Comparison of ENCODE assay signal across 11 cellular contexts in the genomic region with DNA sequence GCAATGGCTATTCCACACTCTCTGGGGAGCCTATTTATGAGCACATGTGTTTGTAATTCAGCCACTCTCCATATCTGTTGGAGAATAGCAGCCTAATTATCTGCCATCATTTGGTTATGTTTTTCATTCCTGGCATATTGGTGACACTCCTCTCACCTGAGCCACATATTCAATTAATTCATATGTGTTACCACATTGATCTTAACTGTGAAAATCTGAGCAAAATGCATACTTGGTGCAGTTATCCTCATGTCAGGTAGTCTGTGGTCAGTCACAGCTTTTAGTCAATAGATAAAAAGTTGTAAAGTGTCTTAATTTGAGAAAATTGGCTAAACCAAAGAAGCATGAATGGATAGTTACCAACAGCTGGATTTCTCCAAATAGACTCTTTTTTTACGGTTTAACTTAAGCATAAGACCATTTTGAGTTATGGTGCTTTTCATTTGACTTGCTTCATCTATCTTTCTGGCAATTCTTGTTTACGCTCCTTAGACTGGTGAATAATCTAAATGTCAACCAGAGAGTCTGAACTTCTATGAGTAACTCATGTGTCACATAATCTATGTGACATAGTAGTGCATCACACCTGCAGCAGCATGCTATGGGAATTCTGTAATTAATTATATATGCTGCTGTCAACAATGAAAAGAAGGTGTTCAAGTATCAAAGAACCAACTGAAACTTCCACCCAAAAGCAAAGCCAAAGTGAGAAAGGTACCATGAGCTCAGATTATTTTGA.
DNase-seq lines count a peak whose midpoint lies in the region; ATAC-seq and TF ChIP-seq lines count a peak whose summit lies in the region.
"Had no signal": no experiment of that assay in that cellular context is flagged by ENCODE, and none has a peak within 500 bp of the region (broad histone marks: within the 10 kb centered on the region; RNA-seq: fewer than 3 reads in every experiment).

No MANE protein-coding gene starts in this region.

- DNase-seq in activated naive CD4-positive, alpha-beta T cell treated with anti-CD3 and anti-CD28 coated beads for 36 hours = no peak
- DNase-seq in activated naive CD4-positive, alpha-beta T cell treated with Interleukin-2 at 50 U/mL for 16 hours = no peak
- DNase-seq in central memory CD8-positive, alpha-beta T cell (ENCODE audit: low spot score in 2 of 2) = no peak
- DNase-seq in stimulated activated naive B cell treated with anti-CD40 and anti-IgM and Interleukin-4, amounts not matched to agents 10 μg/mL and 1 μg/mL and 100 μg/mL, for 72 hours = no peak
- DNase-seq in neuronal stem cell (ENCODE audit: low spot score) (no peak), OCI-M1 (lab: John Stamatoyannopoulos, UW) (no peak)
- DNase-seq: body of pancreas had no signal

- no peak overlapping the region for H3K4ac ChIP-seq in neuronal stem cell (ENCODE audit: low read length)

- no peaks in the 10 kb centered on the region for H3K9me3 Mint-ChIP-seq in activated naive CD4-positive, alpha-beta T cell treated with anti-CD3 and anti-CD28 coated beads for 36 hours
- no peaks in the 10 kb centered on the region for H3K9me3 Mint-ChIP-seq in central memory CD8-positive, alpha-beta T cell
- no peaks in the 10 kb centered on the region for H3K9me3 Mint-ChIP-seq in stimulated activated naive B cell treated with anti-CD40 and anti-IgM and Interleukin-4, amounts not matched to agents 10 μg/mL and 1 μg/mL and 100 μg/mL, for 72 hours

- no peak overlapping the region for H2BK5ac ChIP-seq in neuronal stem cell (ENCODE audit: low read length)

- H3K27ac ChIP-seq in OCI-LY3 (ENCODE audit: low read length) (peak overlapping the region; percentile 63), neuronal stem cell (replicated peaks; ENCODE audit: low read length) (no peak overlapping the region)
- H3K27ac ChIP-seq: body of pancreas, parathyroid adenoma, tibial nerve had no signal

- WGBS in neuronal stem cell (ENCODE audit: extremely low coverage in 2 of 2, insufficient read length in 2 of 2, insufficient replicate concordance in 1 of 2), 2 donors = no CpG with 5 or more reads among the region's 2 CpGs

- peaks cover 100% of the 10 kb centered on the region for H3K79me2 ChIP-seq in OCI-LY3 (ENCODE audit: low read length)
- H3K79me2 ChIP-seq: parathyroid adenoma had no signal

- no peak overlapping the region for H3K23ac ChIP-seq in neuronal stem cell (ENCODE audit: low read depth, low read length, poor library complexity)

- H3K4me2 ChIP-seq in OCI-LY3 (ENCODE audit: low read length) = peak overlapping the region; percentile 57
- H3K4me2 ChIP-seq in neuronal stem cell (ENCODE audit: insufficient read depth, low read length, poor library complexity, severe bottlenecking) = no peak overlapping the region

- H3K4me1 Mint-ChIP-seq in activated naive CD4-positive, alpha-beta T cell treated with anti-CD3 and anti-CD28 coated beads for 36 hours (ENCODE audit: low read depth) = peaks cover 86% of the 10 kb centered on the region
- peaks cover 73% of the 10 kb centered on the region for H3K4me1 Mint-ChIP-seq in central memory CD8-positive, alpha-beta T cell
- peaks cover 43 to 82% of the 10 kb centered on the region in 2 donors for H3K4me1 Mint-ChIP-seq in stimulated activated naive B cell treated with anti-CD40 and anti-IgM and Interleukin-4, amounts not matched to agents 10 μg/mL and 1 μg/mL and 100 μg/mL, for 72 hours

- 0 out of 2 replicates have a peak overlapping the region, but pooled peaks have one; percentile 27 for H3K4me3 ChIP-seq in OCI-LY3 (ENCODE audit: low read length)
- H3K4me3 ChIP-seq in neuronal stem cell (ENCODE audit: low read length in 2 of 2) = no peak overlapping the region
- H3K4me3 ChIP-seq: body of pancreas, tibial nerve had no signal

- peaks cover 68% of the 10 kb centered on the region for H4K20me1 ChIP-seq in OCI-LY3 (ENCODE audit: insufficient read depth, low read length)

- H3K4me1 ChIP-seq in OCI-LY3 (ENCODE audit: low read length) = peaks cover 94% of the 10 kb centered on the region
- H3K4me1 ChIP-seq in neuronal stem cell (ENCODE audit: control insufficient read depth in 2 of 2, insufficient read depth in 1 of 2, low read depth in 1 of 2, low read length in 2 of 2) = peaks cover 4 to 26% of the 10 kb centered on the region in 2 donors
- H3K4me1 ChIP-seq: body of pancreas, parathyroid adenoma had no signal

- no peak overlapping the region for H3K18ac ChIP-seq in neuronal stem cell (ENCODE audit: low read length)

- H3K36me3 ChIP-seq in OCI-LY3 (replicated peaks; ENCODE audit: low read depth, low read length) (peaks cover 8% of the 10 kb centered on the region), neuronal stem cell (replicated peaks in 1 of 2; ENCODE audit: control insufficient read depth in 2 of 2, insufficient read depth in 2 of 2, low read length in 2 of 2) (peaks cover 0 to 42% of the 10 kb centered on the region in 2 donors)
- H3K36me3 ChIP-seq: tibial nerve had no signal

- H2BK120ac ChIP-seq in neuronal stem cell (ENCODE audit: low read depth, low read length) = no peak overlapping the region

- no peaks in the 10 kb centered on the region for H3K27me3 ChIP-seq in OCI-LY3 (ENCODE audit: low read depth, low read length)
- H3K27me3 ChIP-seq in neuronal stem cell (ENCODE audit: control insufficient read depth in 3 of 3, insufficient read depth in 3 of 3, low read depth in 1 of 3, low read length in 3 of 3) = no peaks in the 10 kb centered on the region
- H3K27me3 ChIP-seq: body of pancreas, tibial nerve had no signal

- H3K4me3 Mint-ChIP-seq in activated naive CD4-positive, alpha-beta T cell treated with anti-CD3 and anti-CD28 coated beads for 36 hours = peak overlapping the region; percentile 35
- peak overlapping the region; percentile 46 for H3K4me3 Mint-ChIP-seq in central memory CD8-positive, alpha-beta T cell
- H3K4me3 Mint-ChIP-seq in stimulated activated naive B cell treated with anti-CD40 and anti-IgM and Interleukin-4, amounts not matched to agents 10 μg/mL and 1 μg/mL and 100 μg/mL, for 72 hours = peak overlapping the region; percentile 44 to 46

- no peak for ATAC-seq in central memory CD8-positive, alpha-beta T cell (replicated peaks; ENCODE audit: extremely low read depth, poor library complexity, severe bottlenecking)
- ATAC-seq in stimulated activated naive B cell treated with anti-CD40 and anti-IgM and Interleukin-4, amounts not matched to agents 10 μg/mL and 1 μg/mL and 100 μg/mL, for 72 hours (replicated peaks) = no peak
- ATAC-seq in GM19467 (IDR thresholded peaks at IDR 0.05; ENCODE audit: unreplicated experiment) = no peak
- ATAC-seq: body of pancreas had no signal

- no peak overlapping the region for H3K14ac ChIP-seq in neuronal stem cell (ENCODE audit: low read length)

- intact Hi-C loops in activated naive CD4-positive, alpha-beta T cell treated with anti-CD3 and anti-CD28 coated beads for 36 hours (cut with micrococcal nuclease) = loop anchor here (1.0 kb wide), 7 partner anchors 10 to 102 kb away; no protein-coding TSS in a partner anchor

- H2BK12ac ChIP-seq in neuronal stem cell (ENCODE audit: low read length) = no peak overlapping the region

- CTCF ChIA-PET in activated naive CD4-positive, alpha-beta T cell treated with anti-CD3 and anti-CD28 coated beads for 36 hours (lab: Charles Lee) = interaction anchor here (0.9 to 6.8 kb wide), 12 partner anchors 13 to 103 kb away, joined by 3 to 50 read pairs (median 8); no protein-coding TSS in a partner anchor

- H3K36me3 Mint-ChIP-seq in activated naive CD4-positive, alpha-beta T cell treated with anti-CD3 and anti-CD28 coated beads for 36 hours (ENCODE audit: low read depth) = peaks cover 11% of the 10 kb centered on the region
- peaks cover 15% of the 10 kb centered on the region for H3K36me3 Mint-ChIP-seq in central memory CD8-positive, alpha-beta T cell (ENCODE audit: insufficient read depth)
- peaks cover 2 to 19% of the 10 kb centered on the region in 2 donors for H3K36me3 Mint-ChIP-seq in stimulated activated naive B cell treated with anti-CD40 and anti-IgM and Interleukin-4, amounts not matched to agents 10 μg/mL and 1 μg/mL and 100 μg/mL, for 72 hours

- H3K27me3 Mint-ChIP-seq in activated naive CD4-positive, alpha-beta T cell treated with anti-CD3 and anti-CD28 coated beads for 36 hours (ENCODE audit: low read depth) = no peaks in the 10 kb centered on the region
- H3K27me3 Mint-ChIP-seq in central memory CD8-positive, alpha-beta T cell = no peaks in the 10 kb centered on the region
- no peaks in the 10 kb centered on the region for H3K27me3 Mint-ChIP-seq in stimulated activated naive B cell treated with anti-CD40 and anti-IgM and Interleukin-4, amounts not matched to agents 10 μg/mL and 1 μg/mL and 100 μg/mL, for 72 hours

- H3K27ac Mint-ChIP-seq in activated naive CD4-positive, alpha-beta T cell treated with anti-CD3 and anti-CD28 coated beads for 36 hours = peak overlapping the region; percentile 91
- H3K27ac Mint-ChIP-seq in central memory CD8-positive, alpha-beta T cell (ENCODE audit: low read depth) = peak overlapping the region; percentile 84
- peak overlapping the region; percentile 75 for H3K27ac Mint-ChIP-seq in stimulated activated naive B cell treated with anti-CD40 and anti-IgM and Interleukin-4, amounts not matched to agents 10 μg/mL and 1 μg/mL and 100 μg/mL, for 72 hours

- no peaks in the 10 kb centered on the region for H3K79me1 ChIP-seq in neuronal stem cell (ENCODE audit: low read depth, low read length)

- H4K8ac ChIP-seq in neuronal stem cell (ENCODE audit: low read depth, low read length) = no peak overlapping the region

- no peak overlapping the region for H4K91ac ChIP-seq in neuronal stem cell (ENCODE audit: low read depth, low read length, poor library complexity)

- H3K9me3 ChIP-seq in OCI-LY3 (ENCODE audit: insufficient read depth, low read length) = no peaks in the 10 kb centered on the region
- H3K9me3 ChIP-seq in neuronal stem cell (replicated peaks in 1 of 2; ENCODE audit: control insufficient read depth in 2 of 2, insufficient read depth in 1 of 2, low read depth in 1 of 2, low read length in 2 of 2) = peaks cover 0 to 29% of the 10 kb centered on the region in 2 donors
- H3K9me3 ChIP-seq: body of pancreas, tibial nerve had no signal

- peak overlapping the region; percentile 26; the same call in 1 of the 2 replicates for H3K9ac ChIP-seq in OCI-LY3 (ENCODE audit: low read length)
- H3K9ac ChIP-seq in neuronal stem cell (ENCODE audit: low read depth, low read length, poor library complexity) = no peak overlapping the region
- H3K9ac ChIP-seq: parathyroid adenoma had no signal

- no peak overlapping the region for H2AFZ ChIP-seq in OCI-LY3 (ENCODE audit: low read depth, low read length)
- no peak overlapping the region for H2AFZ ChIP-seq in neuronal stem cell (ENCODE audit: low read length)
- H2AFZ ChIP-seq: parathyroid adenoma had no signal

- TF ChIP-seq CTCF in OCI-LY3 (IDR thresholded peaks at IDR 0.05; ENCODE audit: low read depth, low read length) = no peak

- H2BK15ac ChIP-seq in neuronal stem cell (ENCODE audit: low read length) = no peak overlapping the region

- H2AK5ac ChIP-seq in neuronal stem cell (ENCODE audit: low read depth, low read length) = no peak overlapping the region
